In genomic region chr10:121084675-121085070, GRCh38 we compare ENCODE assay signal across 28 cellular contexts.
"Had no signal": no experiment of that assay in that cellular context is flagged by ENCODE, and none has a peak within 500 bp of the region (broad histone marks: within the 10 kb centered on the region; RNA-seq: fewer than 3 reads in every experiment).

No MANE protein-coding gene starts in this region.

- H3K27ac Mint-ChIP-seq: activated B cell treated with CpG ODN at 0.5 μM for 24 hours; activated CD8-positive, alpha-beta T cell treated with anti-CD3 and anti-CD28 coated beads for 36 hours; activated T-helper 17 cell treated with anti-CD3 and anti-CD28 coated beads, Interleukin-2, amount 50 U/mL, for 72 hours; natural killer cell; progenitor cell of endocrine pancreas; stimulated activated effector memory CD8-positive, alpha-beta T cell treated with anti-CD3 and anti-CD28 coated beads, Interleukin-12 subunit alpha, Interleukin-12 subunit beta, amount 100 ng/mL, for 72 hours; stimulated activated naive CD8-positive, alpha-beta T cell treated with anti-CD3 and anti-CD28 coated beads, Interleukin-15, Interleukin-2, amounts not matched to agents 100 ng/mL and 50 ng/mL, for 24 hours; T-helper 2 cell treated with Interferon-gamma antibody and Interleukin-4, amounts not matched to agents 5 μg/mL and 100 μg/mL, for 36 hours had no signal

- DNase-seq: activated B cell treated with CpG ODN at 0.5 μM for 24 hours; activated CD4-positive, alpha-beta T cell treated with anti-CD3 and anti-CD28 coated beads, Interleukin-2, amount 50 U/mL, for 1 hour; activated CD8-positive, alpha-beta T cell treated with anti-CD3 and anti-CD28 coated beads for 36 hours; activated gamma-delta T cell treated with Interleukin-2 at 50 U/mL for 16 hours; activated naive CD4-positive, alpha-beta T cell treated with anti-CD3 and anti-CD28 coated beads, Interleukin-2, amount 50 U/mL, for 16 hours; activated T-cell treated with anti-CD3 and anti-CD28 coated beads, Interleukin-2, amount 50 U/mL, for 4 hours; amniotic stem cell; colonic mucosa; effector memory CD4-positive, alpha-beta T cell; erythroblast; kidney; left colon; mammary epithelial cell; natural killer cell; stimulated activated CD4-positive, alpha-beta T cell treated with anti-CD3 and anti-CD28 coated beads, Interleukin-12 subunit alpha, Interleukin-12 subunit beta, amount 100 ng/mL, for 4 hours; stimulated activated CD4-positive, alpha-beta T cell treated with anti-CD3 and anti-CD28 coated beads, Interleukin-4, amount 100 ng/mL, for 24 hours; T-helper 1 cell had no signal

- H3K4me1 ChIP-seq: breast epithelium, colonic mucosa, tibial nerve had no signal

- H3K36me3 Mint-ChIP-seq: natural killer cell; stimulated activated effector memory CD8-positive, alpha-beta T cell treated with anti-CD3 and anti-CD28 coated beads, Interleukin-12 subunit alpha, Interleukin-12 subunit beta, amount 100 ng/mL, for 72 hours had no signal

- H3K27me3 Mint-ChIP-seq: activated B cell treated with CpG ODN at 0.5 μM for 24 hours; activated CD8-positive, alpha-beta T cell treated with anti-CD3 and anti-CD28 coated beads for 36 hours had no signal

- H3K4me3 Mint-ChIP-seq: activated B cell treated with CpG ODN at 0.5 μM for 24 hours; activated CD8-positive, alpha-beta T cell treated with anti-CD3 and anti-CD28 coated beads for 36 hours; activated T-cell treated with anti-CD3 and anti-CD28 coated beads, Interleukin-2, amount 50 U/mL, for 4 hours; activated T-helper 17 cell treated with anti-CD3 and anti-CD28 coated beads, Interleukin-2, amount 50 U/mL, for 72 hours; central memory CD8-positive, alpha-beta T cell; natural killer cell; stimulated activated effector memory CD8-positive, alpha-beta T cell treated with anti-CD3 and anti-CD28 coated beads, Interleukin-12 subunit alpha, Interleukin-12 subunit beta, amount 100 ng/mL, for 72 hours; stimulated activated naive CD8-positive, alpha-beta T cell treated with anti-CD3 and anti-CD28 coated beads, Interleukin-15, Interleukin-2, amounts not matched to agents 100 ng/mL and 50 ng/mL, for 24 hours; T-helper 2 cell treated with Interferon-gamma antibody and Interleukin-4, amounts not matched to agents 5 μg/mL and 100 μg/mL, for 36 hours had no signal

- H3K36me3 ChIP-seq: breast epithelium, colonic mucosa, gastroesophageal sphincter, tibial nerve had no signal

- H3K27me3 ChIP-seq: colonic mucosa, gastroesophageal sphincter, tibial nerve had no signal

- H3K27ac ChIP-seq: breast epithelium, colonic mucosa, gastroesophageal sphincter, skin epidermis, tibial nerve had no signal

- H3K9me3 Mint-ChIP-seq: activated B cell treated with CpG ODN at 0.5 μM for 24 hours; activated T-cell treated with anti-CD3 and anti-CD28 coated beads, Interleukin-2, amount 50 U/mL, for 4 hours; central memory CD8-positive, alpha-beta T cell; stimulated activated effector memory CD8-positive, alpha-beta T cell treated with anti-CD3 and anti-CD28 coated beads, Interleukin-12 subunit alpha, Interleukin-12 subunit beta, amount 100 ng/mL, for 72 hours; T-helper 2 cell treated with Interferon-gamma antibody and Interleukin-4, amounts not matched to agents 5 μg/mL and 100 μg/mL, for 36 hours had no signal

- H3K9me3 ChIP-seq: breast epithelium, colonic mucosa, gastroesophageal sphincter, tibial nerve had no signal

- ATAC-seq: activated CD8-positive, alpha-beta T cell treated with anti-CD3 and anti-CD28 coated beads for 36 hours; activated T-cell treated with anti-CD3 and anti-CD28 coated beads, Interleukin-2, amount 50 U/mL, for 4 hours; activated T-helper 17 cell treated with anti-CD3 and anti-CD28 coated beads, Interleukin-2, amount 50 U/mL, for 72 hours; gastroesophageal sphincter; natural killer cell; sciatic nerve; stimulated activated effector memory CD8-positive, alpha-beta T cell treated with anti-CD3 and anti-CD28 coated beads, Interleukin-12 subunit alpha, Interleukin-12 subunit beta, amount 100 ng/mL, for 72 hours had no signal

- H3K4me3 ChIP-seq: breast epithelium, colonic mucosa, gastroesophageal sphincter, skin epidermis, tibial nerve had no signal

- H3K4me1 Mint-ChIP-seq: activated B cell treated with CpG ODN at 0.5 μM for 24 hours; activated T-helper 17 cell treated with anti-CD3 and anti-CD28 coated beads, Interleukin-2, amount 50 U/mL, for 72 hours; central memory CD8-positive, alpha-beta T cell; natural killer cell; stimulated activated effector memory CD8-positive, alpha-beta T cell treated with anti-CD3 and anti-CD28 coated beads, Interleukin-12 subunit alpha, Interleukin-12 subunit beta, amount 100 ng/mL, for 72 hours had no signal
